Comparison of ENCODE assay signal across 20 cellular contexts in genomic region chr6:92380803-92381601, GRCh38.
"Had no signal": no experiment of that assay in that cellular context is flagged by ENCODE, and none has a peak within 500 bp of the region (broad histone marks: within the 10 kb centered on the region; RNA-seq: fewer than 3 reads in every experiment).

No MANE protein-coding gene starts in this region.

- H3K4me1 Mint-ChIP-seq: activated CD4-positive, alpha-beta T cell treated with anti-CD3 and anti-CD28 coated beads, Interleukin-2, amount 10 ng/mL, durations not matched to agents 24 days and 14 days; endodermal cell; naive thymus-derived CD4-positive, alpha-beta T cell; neural progenitor cell had no signal

- H3K27ac Mint-ChIP-seq: activated CD4-positive, alpha-beta T cell treated with anti-CD3 and anti-CD28 coated beads, Interleukin-2, amount 10 ng/mL, durations not matched to agents 24 days and 14 days; activated CD8-positive, alpha-beta T cell treated with anti-CD3 and anti-CD28 coated beads, Interleukin-2, amount 10 ng/mL, durations not matched to agents 7 days and 5 days; activated naive CD4-positive, alpha-beta T cell treated with anti-CD3 and anti-CD28 coated beads for 36 hours; activated T-cell treated with anti-CD3 and anti-CD28 coated beads, Interleukin-2, amount 50 U/mL, for 24 hours; endodermal cell; naive thymus-derived CD4-positive, alpha-beta T cell; neural progenitor cell had no signal

- H3K36me3 Mint-ChIP-seq: naive thymus-derived CD4-positive, alpha-beta T cell; neural progenitor cell had no signal

- H3K9me3 Mint-ChIP-seq: activated CD4-positive, alpha-beta T cell treated with anti-CD3 and anti-CD28 coated beads, Interleukin-2, amount 10 ng/mL, durations not matched to agents 24 days and 14 days; activated naive CD4-positive, alpha-beta T cell treated with anti-CD3 and anti-CD28 coated beads for 36 hours; activated T-cell treated with anti-CD3 and anti-CD28 coated beads, Interleukin-2, amount 50 U/mL, for 24 hours; endodermal cell; neural progenitor cell had no signal

- H2AFZ ChIP-seq: neural progenitor cell had no signal

- H3K9ac ChIP-seq: neural progenitor cell had no signal

- H3K4me2 ChIP-seq: neural progenitor cell had no signal

- H3K4me1 ChIP-seq: body of pancreas, neural progenitor cell, psoas muscle, tibial artery had no signal

- H3K27ac ChIP-seq: body of pancreas, epithelial cell of prostate, neural progenitor cell, psoas muscle, skin epidermis, tibial artery had no signal

- ATAC-seq: activated CD8-positive, alpha-beta T cell treated with anti-CD3 and anti-CD28 coated beads, Interleukin-2, amount 10 ng/mL, durations not matched to agents 7 days and 5 days; body of pancreas; left cardiac atrium; naive thymus-derived CD4-positive, alpha-beta T cell; psoas muscle; right cardiac atrium; stimulated activated naive CD8-positive, alpha-beta T cell treated with anti-CD3 and anti-CD28 coated beads, Interleukin-15, Interleukin-2, amounts not matched to agents 100 U/mL and 50 U/mL, for 24 hours had no signal

- H3K4me3 Mint-ChIP-seq: activated CD4-positive, alpha-beta T cell treated with anti-CD3 and anti-CD28 coated beads, Interleukin-2, amount 10 ng/mL, durations not matched to agents 24 days and 14 days; activated CD8-positive, alpha-beta T cell treated with anti-CD3 and anti-CD28 coated beads, Interleukin-2, amount 10 ng/mL, durations not matched to agents 7 days and 5 days; activated naive CD4-positive, alpha-beta T cell treated with anti-CD3 and anti-CD28 coated beads for 36 hours; activated T-cell treated with anti-CD3 and anti-CD28 coated beads, Interleukin-2, amount 50 U/mL, for 24 hours; endodermal cell; naive thymus-derived CD4-positive, alpha-beta T cell; neural progenitor cell had no signal

- DNase-seq: activated CD4-positive, alpha-beta T cell treated with anti-CD3 and anti-CD28 coated beads, Interleukin-2, amount 10 ng/mL, durations not matched to agents 24 days and 14 days; activated CD8-positive, alpha-beta T cell treated with anti-CD3 and anti-CD28 coated beads, Interleukin-2, amount 10 ng/mL, durations not matched to agents 7 days and 5 days; activated naive CD4-positive, alpha-beta T cell treated with anti-CD3 and anti-CD28 coated beads for 36 hours; activated T-cell treated with anti-CD3 and anti-CD28 coated beads, Interleukin-2, amount 50 U/mL, for 24 hours; body of pancreas; endodermal cell; foreskin melanocyte; glutamatergic neuron; hippocampal formation; left cardiac atrium; mesenchymal stem cell; naive thymus-derived CD4-positive, alpha-beta T cell; psoas muscle; right cardiac atrium; stimulated activated naive CD8-positive, alpha-beta T cell treated with anti-CD3 and anti-CD28 coated beads, Interleukin-15, Interleukin-2, amounts not matched to agents 100 U/mL and 50 U/mL, for 24 hours; substantia nigra; tibial artery had no signal

- H3K27me3 ChIP-seq: body of pancreas, neural progenitor cell, tibial artery had no signal

- H3K9me3 ChIP-seq: body of pancreas, psoas muscle, tibial artery had no signal

- H3K27me3 Mint-ChIP-seq: activated CD4-positive, alpha-beta T cell treated with anti-CD3 and anti-CD28 coated beads, Interleukin-2, amount 10 ng/mL, durations not matched to agents 24 days and 14 days; activated T-cell treated with anti-CD3 and anti-CD28 coated beads, Interleukin-2, amount 50 U/mL, for 24 hours; naive thymus-derived CD4-positive, alpha-beta T cell had no signal
